Comparison of ENCODE assay signal across 12 cellular contexts in genomic region chr10:96840841-96841518, GRCh38. TPM values are rescaled to one million over a fixed set of nuclear protein-coding genes. Genes with fewer than 3 reads are reported as not detected.
A peak's percentile ranks its signal among the peaks of the same experiment; 100 is the strongest.
DNase-seq lines count a peak whose midpoint lies in the region; ATAC-seq, FAIRE-seq and TF ChIP-seq lines count a peak whose summit lies in the region.
"Had no signal": no experiment of that assay in that cellular context is flagged by ENCODE, and none has a peak within 500 bp of the region (broad histone marks: within the 10 kb centered on the region; RNA-seq: fewer than 3 reads in every experiment).

No MANE protein-coding gene starts in this region.

- H3K9me3 ChIP-seq in T-helper 17 cell (ENCODE audit: control insufficient read depth, low read length, poor library complexity, severe bottlenecking), result no peaks in the 10 kb centered on the region
- H3K9me3 ChIP-seq in transverse colon, result no peaks in the 10 kb centered on the region

- 77 to 83% methylated on average over 3 to 7 of the region's 7 CpGs for WGBS in transverse colon (ENCODE audit: low coverage in 1 of 2), 2 donors

- TF ChIP-seq EP300 in transverse colon (IDR thresholded peaks at IDR 0.05; ENCODE audit: low read depth), result no peak

- no peak for FAIRE-seq in GM12891 (lab: Jason Lieb, UNC)

- H3K27ac Mint-ChIP-seq in T-helper 17 cell, result no peak overlapping the region
- H3K27ac Mint-ChIP-seq: activated naive CD8-positive, alpha-beta T cell treated with anti-CD3 and anti-CD28 coated beads, Interleukin-2, amount 10 ng/mL, durations not matched to agents 7 days and 5 days; CD8-positive, alpha-beta T cell had no signal

- TF ChIP-seq POLR2A in GM12891 (IDR thresholded peaks at IDR 0.05; ENCODE audit: low read depth, low read length) (no peak), transverse colon (IDR thresholded peaks at IDR 0.05) (no peak)

- TF ChIP-seq CTCF in transverse colon (IDR thresholded peaks at IDR 0.05), result no peak

- no peaks in the 10 kb centered on the region for H3K36me3 Mint-ChIP-seq in T-helper 17 cell (ENCODE audit: low read depth)

- CTCF ChIA-PET in HEK293T (lab: Yijun Ruan, JAX), result interaction anchor here (0.5 kb wide), 1 partner anchor 1390 kb away, joined by 3 read pairs; no protein-coding TSS in a partner anchor

- POLR2A ChIA-PET in HEK293T (lab: Yijun Ruan, JAX), result interaction anchor here (1.1 kb wide), 1 partner anchor 8 kb away, joined by 6 read pairs; no protein-coding TSS in a partner anchor

- H3K4me3 ChIP-seq in transverse colon, result no peak overlapping the region

- in situ Hi-C loops in transverse colon (cut with MboI; ENCODE audit: low pct_ligation_motif_present in 1 of 4, low pct_unique_long_range_greater_than_20kb in 1 of 4, low sequenced_read_pairs in 3 of 4), result loop anchor here in 1 of 4 donors (25.0 kb wide), 1 partner anchor 204 kb away; no protein-coding TSS in a partner anchor

- H3K4me1 Mint-ChIP-seq in T-helper 17 cell, result peaks cover 38% of the 10 kb centered on the region

- no peaks in the 10 kb centered on the region for H3K36me3 ChIP-seq in transverse colon

- no peaks in the 10 kb centered on the region for H3K27me3 Mint-ChIP-seq in T-helper 17 cell
- H3K27me3 Mint-ChIP-seq: activated naive CD8-positive, alpha-beta T cell treated with anti-CD3 and anti-CD28 coated beads, Interleukin-2, amount 10 ng/mL, durations not matched to agents 7 days and 5 days had no signal

- intact Hi-C loops in transverse colon (cut with DNase I; ENCODE audit: low total_unique reads), result no loop called here

- H3K4me1 ChIP-seq in transverse colon, result peaks cover 3 to 68% (median 21%) of the 10 kb centered on the region in 4 donors

- peak; percentile 53 for DNase-seq in A172 (ENCODE audit: low spot score)
- no peak for DNase-seq in HEK293T (ENCODE audit: extremely low spot score)
- no peak for DNase-seq in T-helper 17 cell
- peak; percentile 66 for DNase-seq in glomerular visceral epithelial cell (ENCODE audit: extremely low spot score)
- no peak for DNase-seq in NCI-H526 (lab: John Stamatoyannopoulos, UW)
- DNase-seq in GM12891 (ENCODE audit: insufficient read length, low spot score), result no peak
- DNase-seq in transverse colon, result no peak
- no peak for DNase-seq in NCI-H1048 (lab: John Stamatoyannopoulos, UW)
- DNase-seq: activated naive CD8-positive, alpha-beta T cell treated with anti-CD3 and anti-CD28 coated beads, Interleukin-2, amount 10 ng/mL, durations not matched to agents 7 days and 5 days; CD8-positive, alpha-beta T cell; foreskin melanocyte; NCI-H146 had no signal

- no peaks in the 10 kb centered on the region for H3K27me3 ChIP-seq in transverse colon

- H3K27ac ChIP-seq in transverse colon, result no peak overlapping the region

- ATAC-seq in T-helper 17 cell, result peak; percentile 33
- ATAC-seq: CD8-positive, alpha-beta T cell had no signal

- no peak overlapping the region for H3K4me3 Mint-ChIP-seq in T-helper 17 cell
- H3K4me3 Mint-ChIP-seq: activated naive CD8-positive, alpha-beta T cell treated with anti-CD3 and anti-CD28 coated beads, Interleukin-2, amount 10 ng/mL, durations not matched to agents 7 days and 5 days; CD8-positive, alpha-beta T cell had no signal

TF ChIP-seq in HEK293T, 16 proteins besides CTCF, POLR2A, EP300 and RAD21:
- TF ChIP-seq L3MBTL2 (conservative IDR thresholded peaks at IDR 0.05) (no peak), ZNF384 (IDR thresholded peaks at IDR 0.05) (0 out of 2 replicates have a peak, but pooled peaks have one; percentile 19)

TF ChIP-seq in GM12891, 5 proteins besides CTCF, POLR2A, EP300 and RAD21:
- no peak for TF ChIP-seq PAX5 (IDR thresholded peaks at IDR 0.05; ENCODE audit: insufficient read depth, low read length, severe bottlenecking)
- TF ChIP-seq SPI1 (IDR thresholded peaks at IDR 0.05; ENCODE audit: low read depth, low read length), result no peak
- TF ChIP-seq POLR2AphosphoS5 (IDR thresholded peaks at IDR 0.05; ENCODE audit: low read depth, low read length), result no peak
- no peak for TF ChIP-seq POU2F2 (IDR thresholded peaks at IDR 0.05; ENCODE audit: low read depth, low read length)
- no peak for TF ChIP-seq TAF1 (IDR thresholded peaks at IDR 0.05; ENCODE audit: low read depth, low read length)

RNA-seq across cellular contexts. Expression of gene LCOR, which starts 8.9 kb away (rescaled TPM):
- 15.4 and 15.8 TPM in 2 replicates for total RNA-seq in A172 (2014; rRNA removed; shearing (Covaris generic))
- total RNA-seq in T-helper 17 cell (10 to 100 TPM; 50.5 to 63.0 TPM), transverse colon (10 to 100 TPM; 47.2 to 86.4 (median 60.0) TPM)
- polyA plus RNA-seq in GM12891 (2012; ENCODE audit: low read depth, missing spikeins), result 5.8 TPM

Comparison
In these comparisons a context has a peak if more than half of its experiments do, and no peak if none do; other contexts are left out.
1. DNase-seq: peak in A172 (single experiment) and glomerular visceral epithelial cell (single experiment); none in HEK293T (single experiment), T-helper 17 cell (0 of 3), NCI-H526 (0 of 2), GM12891 (single experiment), transverse colon (single experiment) and NCI-H1048 (single experiment).